ENCODE assay signal across 8 cellular contexts in genomic region chr5:81579525-81579924, GRCh38.
DNase-seq lines count a peak whose midpoint lies in the region; ATAC-seq and TF ChIP-seq lines count a peak whose summit lies in the region.

No MANE protein-coding gene starts in this region.

- no peak overlapping the region for H3K4me3 Mint-ChIP-seq in mesothelial cell of epicardium
- no peak overlapping the region for H3K4me3 Mint-ChIP-seq in activated naive CD4-positive, alpha-beta T cell treated with anti-CD3 and anti-CD28 coated beads, Interleukin-2, amount 10 ng/mL, durations not matched to agents 7 days and 5 days

- H3K27me3 Mint-ChIP-seq in mesothelial cell of epicardium (ENCODE audit: low read depth), result no peaks in the 10 kb centered on the region
- H3K27me3 Mint-ChIP-seq in activated naive CD4-positive, alpha-beta T cell treated with anti-CD3 and anti-CD28 coated beads, Interleukin-2, amount 10 ng/mL, durations not matched to agents 7 days and 5 days, result no peaks in the 10 kb centered on the region

- no peak overlapping the region for H3K27ac Mint-ChIP-seq in mesothelial cell of epicardium
- H3K27ac Mint-ChIP-seq in activated naive CD4-positive, alpha-beta T cell treated with anti-CD3 and anti-CD28 coated beads, Interleukin-2, amount 10 ng/mL, durations not matched to agents 7 days and 5 days, result no peak overlapping the region

- CTCF ChIA-PET in mammary epithelial cell (lab: Charles Lee; ENCODE audit: low non-redundant PET), result no interaction called here
- CTCF ChIA-PET in activated naive CD4-positive, alpha-beta T cell treated with anti-CD3 and anti-CD28 coated beads, Interleukin-2, amount 10 ng/mL, durations not matched to agents 7 days and 5 days (lab: Charles Lee), result no interaction called here

- H3K27ac ChIP-seq in mammary epithelial cell (ENCODE audit: insufficient read depth, low read depth, low read length) (no peak overlapping the region), gastroesophageal sphincter (no peak overlapping the region)

- WGBS in mammary epithelial cell (ENCODE audit: low coverage, missing lambda C conversion rate), result 54% methylated on average over 1 of the region's 1 CpG
- WGBS in gastroesophageal sphincter (ENCODE audit: low coverage in 1 of 2), 2 donors, result 50% methylated on average over 1 of the region's 1 CpG

- H4K20me1 ChIP-seq in mammary epithelial cell (ENCODE audit: insufficient read depth, low read length), result no peaks in the 10 kb centered on the region

- TF ChIP-seq CTCF in AG10803 (conservative IDR thresholded peaks at IDR 0.05; ENCODE audit: low read length) (no peak), mammary epithelial cell (conservative IDR thresholded peaks at IDR 0.05 in 1 of 2, IDR thresholded peaks at IDR 0.05 in 1 of 2; ENCODE audit: extremely low read depth in 1 of 2, insufficient read depth in 1 of 2, low read depth in 1 of 2, low read length in 2 of 2) (no peak), mesothelial cell of epicardium (IDR thresholded peaks at IDR 0.05; ENCODE audit: unreplicated experiment) (no peak), gastroesophageal sphincter (IDR thresholded peaks at IDR 0.05) (no peak)

- no peak for TF ChIP-seq EP300 in gastroesophageal sphincter (IDR thresholded peaks at IDR 0.05)

- H3K4me2 ChIP-seq in mammary epithelial cell (ENCODE audit: insufficient read depth, low read depth, low read length), result no peak overlapping the region

- dilution Hi-C loops in mammary epithelial cell (cut with HindIII; ENCODE audit: low sequenced_read_pairs), result no loop called here

- ATAC-seq in GM19438 (IDR thresholded peaks at IDR 0.05; ENCODE audit: low read depth, unreplicated experiment), result peak; percentile 86
- no peak for ATAC-seq in gastroesophageal sphincter

- H3K36me3 ChIP-seq in mammary epithelial cell (ENCODE audit: insufficient read depth, low read length), result no peaks in the 10 kb centered on the region
- H3K36me3 ChIP-seq in gastroesophageal sphincter, result no peaks in the 10 kb centered on the region

- no peak overlapping the region for H3K4me3 ChIP-seq in AG10803 (ENCODE audit: low read length)
- H3K4me3 ChIP-seq in mammary epithelial cell (replicated peaks in 1 of 3; ENCODE audit: insufficient read depth in 1 of 3, low read depth in 2 of 3, low read length in 3 of 3), result no peak overlapping the region
- H3K4me3 ChIP-seq in gastroesophageal sphincter, result no peak overlapping the region

- no peak overlapping the region for H3K9ac ChIP-seq in mammary epithelial cell (ENCODE audit: insufficient read depth, low read length)

- no peak for TF ChIP-seq POLR2A in gastroesophageal sphincter (IDR thresholded peaks at IDR 0.05)

- H3K36me3 Mint-ChIP-seq in mesothelial cell of epicardium, result peaks cover 4% of the 10 kb centered on the region
- peaks cover 3% of the 10 kb centered on the region for H3K36me3 Mint-ChIP-seq in activated naive CD4-positive, alpha-beta T cell treated with anti-CD3 and anti-CD28 coated beads, Interleukin-2, amount 10 ng/mL, durations not matched to agents 7 days and 5 days

- in situ Hi-C loops in mammary epithelial cell (cut with MboI; ENCODE audit: low sequenced_read_pairs in 2 of 2), result no loop called here

- intact Hi-C loops in mammary epithelial cell (cut with micrococcal nuclease), result no loop called here

- BruUV-seq in mammary epithelial cell (replicated peaks; lab: Mats Ljungman, UMichigan), result no TSS peak

- H3K4me1 Mint-ChIP-seq in mesothelial cell of epicardium, result peaks cover 11% of the 10 kb centered on the region
- peaks cover 8% of the 10 kb centered on the region for H3K4me1 Mint-ChIP-seq in activated naive CD4-positive, alpha-beta T cell treated with anti-CD3 and anti-CD28 coated beads, Interleukin-2, amount 10 ng/mL, durations not matched to agents 7 days and 5 days

- H3K4me1 ChIP-seq in mammary epithelial cell (ENCODE audit: insufficient read depth, low read length) (no peaks in the 10 kb centered on the region), gastroesophageal sphincter (peaks cover 0 to 9% (median 0%) of the 10 kb centered on the region in 3 donors)

- H3K9me3 ChIP-seq in mammary epithelial cell (replicated peaks; ENCODE audit: insufficient read depth, low read length) (no peaks in the 10 kb centered on the region), gastroesophageal sphincter (no peaks in the 10 kb centered on the region)

- peak; percentile 61 for DNase-seq in AG10803 (ENCODE audit: low read depth)
- DNase-seq in NCI-H146 treated with DMSO at 0.1 percent for 48 hours (lab: John Stamatoyannopoulos, UW; ENCODE audit: unreplicated experiment), result peak; percentile 67
- DNase-seq in mammary epithelial cell, result peak; percentile 8
- no peak for DNase-seq in mesothelial cell of epicardium (ENCODE audit: low spot score in 2 of 2, unreplicated experiment in 2 of 2)
- DNase-seq in activated naive CD4-positive, alpha-beta T cell treated with anti-CD3 and anti-CD28 coated beads, Interleukin-2, amount 10 ng/mL, durations not matched to agents 7 days and 5 days, result no peak
- DNase-seq in NCI-H128 (lab: John Stamatoyannopoulos, UW; ENCODE audit: unreplicated experiment), result no peak

- peaks cover 3% of the 10 kb centered on the region for H3K9me3 Mint-ChIP-seq in mesothelial cell of epicardium
- H3K9me3 Mint-ChIP-seq in activated naive CD4-positive, alpha-beta T cell treated with anti-CD3 and anti-CD28 coated beads, Interleukin-2, amount 10 ng/mL, durations not matched to agents 7 days and 5 days, result no peaks in the 10 kb centered on the region

- H3K27me3 ChIP-seq in mammary epithelial cell (ENCODE audit: insufficient read depth, low read length) (no peaks in the 10 kb centered on the region), gastroesophageal sphincter (no peaks in the 10 kb centered on the region)

- H2AFZ ChIP-seq in mammary epithelial cell (ENCODE audit: low read depth, low read length), result no peak overlapping the region

- no peaks in the 10 kb centered on the region for H3K79me2 ChIP-seq in mammary epithelial cell (ENCODE audit: insufficient read depth, low read length)

Comparison
In these comparisons a context has a peak if more than half of its experiments do, and no peak if none do; other contexts are left out.
1. DNase-seq: peak in AG10803 (single experiment), NCI-H146 treated with DMSO at 0.1 percent for 48 hours (single experiment) and mammary epithelial cell (single experiment); none in mesothelial cell of epicardium (0 of 2), activated naive CD4-positive, alpha-beta T cell treated with anti-CD3 and anti-CD28 coated beads, Interleukin-2, amount 10 ng/mL, durations not matched to agents 7 days and 5 days (single experiment) and NCI-H128 (single experiment).